In the genomic region with DNA sequence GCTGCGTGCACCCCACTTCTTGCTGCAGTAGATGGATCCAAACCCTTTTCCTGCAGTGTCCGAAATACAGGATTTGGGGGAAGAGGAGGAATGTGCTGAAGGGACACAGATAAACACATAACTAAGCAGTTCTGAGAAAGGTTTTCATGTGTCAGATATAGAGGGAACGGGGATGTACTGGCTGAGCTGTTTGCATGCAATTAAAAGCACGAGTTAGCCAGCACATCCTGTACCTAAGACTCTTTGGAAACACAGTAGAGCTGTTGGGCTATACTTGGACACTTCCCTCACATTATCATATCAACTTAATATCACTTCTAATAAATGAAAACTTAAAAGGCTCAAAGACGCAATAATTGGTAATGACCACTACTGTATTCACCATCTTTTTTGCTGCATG, we compare ENCODE assay signal across 1 cellular context.
TF ChIP-seq lines count a peak whose summit lies in the region.

No MANE protein-coding gene starts in this region.

TF ChIP-seq in H1, 55 proteins besides CTCF, POLR2A, EP300 and RAD21:
- TF ChIP-seq HDAC2 (IDR thresholded peaks at IDR 0.05; ENCODE audit: borderline replicate concordance in 1 of 2, low read depth in 2 of 2, low read length in 2 of 2), result no peak
- TF ChIP-seq, protein P1, sequence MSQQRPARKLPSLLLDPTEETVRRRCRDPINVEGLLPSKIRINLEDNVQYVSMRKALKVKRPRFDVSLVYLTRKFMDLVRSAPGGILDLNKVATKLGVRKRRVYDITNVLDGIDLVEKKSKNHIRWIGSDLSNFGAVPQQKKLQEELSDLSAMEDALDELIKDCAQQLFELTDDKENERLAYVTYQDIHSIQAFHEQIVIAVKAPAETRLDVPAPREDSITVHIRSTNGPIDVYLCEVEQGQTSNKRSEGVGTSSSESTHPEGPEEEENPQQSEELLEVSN (IDR thresholded peaks at IDR 0.05), result no peak
- no peak for TF ChIP-seq BACH1 (IDR thresholded peaks at IDR 0.05; ENCODE audit: low read length)
- no peak for TF ChIP-seq CHD2 (IDR thresholded peaks at IDR 0.05; ENCODE audit: low read length)
- TF ChIP-seq NRF1 (IDR thresholded peaks at IDR 0.05; ENCODE audit: low read depth, low read length), result no peak
- no peak for TF ChIP-seq SIRT6 (IDR thresholded peaks at IDR 0.05; ENCODE audit: low read length)
- no peak for TF ChIP-seq KDM1A (IDR thresholded peaks at IDR 0.05; ENCODE audit: borderline replicate concordance, low read length)
- TF ChIP-seq GTF2F1 (IDR thresholded peaks at IDR 0.05; ENCODE audit: borderline replicate concordance, low read depth, low read length), result no peak
- no peak for TF ChIP-seq CBX5 (IDR thresholded peaks at IDR 0.05; ENCODE audit: low read depth, low read length)
- no peak for TF ChIP-seq YY1 (IDR thresholded peaks at IDR 0.05; ENCODE audit: low read depth, low read length)
- no peak for TF ChIP-seq SIX5 (IDR thresholded peaks at IDR 0.05; ENCODE audit: low read depth, low read length)
TF ChIP-seq in H1: peak in this region for 0.
